Comparison of ENCODE assay signal across 10 cellular contexts in the genomic region with DNA sequence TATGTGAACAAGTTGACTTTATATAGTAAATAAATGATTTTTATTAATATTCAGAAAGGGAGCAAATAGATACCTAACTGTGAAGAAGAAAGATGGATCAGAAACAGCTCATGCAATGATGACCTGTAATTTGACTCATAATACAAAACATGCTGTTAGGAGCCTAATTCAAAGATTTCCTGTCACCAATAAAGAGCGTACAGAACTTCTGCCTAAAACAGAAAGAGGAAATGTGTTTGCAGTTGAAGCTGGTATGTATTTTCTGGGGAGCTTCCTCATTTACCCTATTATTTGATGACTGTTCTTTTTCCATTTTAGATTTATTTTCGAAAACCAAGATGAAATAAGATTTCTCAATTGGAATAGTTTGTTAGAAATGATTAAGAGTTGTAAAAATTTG. TPM values are rescaled to one million over a fixed set of nuclear protein-coding genes. Genes with fewer than 3 reads are reported as not detected.
DNase-seq lines count a peak whose midpoint lies in the region; ATAC-seq and TF ChIP-seq lines count a peak whose summit lies in the region.
"Had no signal": no experiment of that assay in that cellular context is flagged by ENCODE, and none has a peak within 500 bp of the region (broad histone marks: within the 10 kb centered on the region; RNA-seq: fewer than 3 reads in every experiment).

No MANE protein-coding gene starts in this region.

- H3K4me1 ChIP-seq in prostate gland (replicated peaks) = no peaks in the 10 kb centered on the region

- peaks cover 22% of the 10 kb centered on the region for H3K4me1 Mint-ChIP-seq in T-helper 17 cell
- H3K4me1 Mint-ChIP-seq: nephron had no signal

- TF ChIP-seq POLR2A in prostate gland (IDR thresholded peaks at IDR 0.05) = no peak

- intact Hi-C loops in prostate gland (cut with DNase I) = no loop called here

- no peak overlapping the region for H3K27ac Mint-ChIP-seq in T-helper 17 cell
- H3K27ac Mint-ChIP-seq: nephron had no signal

- WGBS in prostate gland = 82% methylated on average over 2 of the region's 2 CpGs

- H3K9me3 ChIP-seq in T-helper 17 cell (ENCODE audit: control insufficient read depth, low read length, poor library complexity, severe bottlenecking) (no peaks in the 10 kb centered on the region), prostate gland (no peaks in the 10 kb centered on the region)

- ATAC-seq in GM18870 (IDR thresholded peaks at IDR 0.05; ENCODE audit: unreplicated experiment) (peak; percentile 55), HG03064 (IDR thresholded peaks at IDR 0.05; ENCODE audit: low read depth, unreplicated experiment) (peak; percentile 68), T-helper 17 cell (peak; percentile 70)

- no peaks in the 10 kb centered on the region for H3K36me3 Mint-ChIP-seq in T-helper 17 cell (ENCODE audit: low read depth)

- H3K27me3 Mint-ChIP-seq in T-helper 17 cell = no peaks in the 10 kb centered on the region

- no peaks in the 10 kb centered on the region for H3K27me3 ChIP-seq in prostate gland (replicated peaks; ENCODE audit: insufficient read depth)

- H3K4me3 ChIP-seq in prostate gland = no peak overlapping the region

- DNase-seq in AML-193 (lab: John Stamatoyannopoulos, UW) = peak; percentile 81 to 86
- DNase-seq in T-helper 17 cell = no peak
- no peak for DNase-seq in amniotic stem cell (lab: John Stamatoyannopoulos, UW)
- no peak for DNase-seq in NCI-H510A (lab: John Stamatoyannopoulos, UW)
- DNase-seq in prostate gland (ENCODE audit: low spot score) = no peak
- DNase-seq in ureter (ENCODE audit: low spot score) = no peak
- DNase-seq: IMR-90 had no signal

- no peaks in the 10 kb centered on the region for H3K36me3 ChIP-seq in prostate gland

- peak overlapping the region; percentile 43 for H3K4me3 Mint-ChIP-seq in T-helper 17 cell
- H3K4me3 Mint-ChIP-seq: nephron had no signal

- no peak overlapping the region for H3K27ac ChIP-seq in prostate gland

- no peak for TF ChIP-seq CTCF in prostate gland (IDR thresholded peaks at IDR 0.05)

RNA-seq across cellular contexts. Expression of a gene that starts 11.4 kb away (rescaled TPM):
- 10 to 100 TPM; 42.5 to 46.9 TPM for total RNA-seq in T-helper 17 cell
- total RNA-seq in prostate gland = 10 to 100 TPM; 17.7 to 32.0 TPM
- 42.8 TPM for total RNA-seq in ureter

RNA-seq across cellular contexts. Expression of a gene that starts 36.7 kb away (rescaled TPM):
- total RNA-seq in T-helper 17 cell = 1 to 10 TPM; 2.2 to 4.4 TPM
- total RNA-seq in prostate gland = 10 to 100 TPM; 41.5 to 54.1 TPM
- total RNA-seq in ureter = 88.8 TPM

Comparison
In these comparisons a context has a peak if more than half of its experiments do, and no peak if none do; other contexts are left out.
1. DNase-seq: peak in AML-193 (2 of 2); none in T-helper 17 cell (0 of 3), amniotic stem cell (single experiment), NCI-H510A (single experiment), prostate gland (single experiment) and ureter (single experiment).
2. RNA of a gene that starts 36.7 kb away (total RNA-seq): 88.8 TPM in ureter (single experiment) and 41.5 to 54.1 TPM in prostate gland; 2.2 to 4.4 TPM in T-helper 17 cell; every median in the first group is over 4 times any median in the second.
3. Peak in every context shown above with its lines, with median percentiles within 50 percentile points of each other: ATAC-seq.